Comparison of ENCODE assay signal across 14 cellular contexts in genomic region chr22:49667236-49667635, GRCh38.
A peak's percentile ranks its signal among the peaks of the same experiment; 100 is the strongest.
DNase-seq lines count a peak whose midpoint lies in the region; ATAC-seq and TF ChIP-seq lines count a peak whose summit lies in the region.
"Had no signal": no experiment of that assay in that cellular context is flagged by ENCODE, and none has a peak within 500 bp of the region (broad histone marks: within the 10 kb centered on the region; RNA-seq: fewer than 3 reads in every experiment).

No MANE protein-coding gene starts in this region.

- intact Hi-C loops in right cardiac atrium (cut with DNase I) (no loop called here), ascending aorta (cut with DNase I) (no loop called here)

- peaks cover 71% of the 10 kb centered on the region for H3K27me3 Mint-ChIP-seq in activated naive CD4-positive, alpha-beta T cell treated with anti-CD3 and anti-CD28 coated beads, Interleukin-2, amount 10 ng/mL, durations not matched to agents 7 days and 5 days

- no peaks in the 10 kb centered on the region for H3K27me3 ChIP-seq in right cardiac atrium (ENCODE audit: control insufficient read depth, insufficient read depth)
- H3K27me3 ChIP-seq in thymus (ENCODE audit: control insufficient read depth, insufficient read depth) = peaks cover 27% of the 10 kb centered on the region
- H3K27me3 ChIP-seq in ascending aorta = peaks cover 4% of the 10 kb centered on the region

- no peaks in the 10 kb centered on the region for H3K4me1 ChIP-seq in right cardiac atrium (ENCODE audit: control insufficient read depth, insufficient read depth, low read length)
- H3K4me1 ChIP-seq in thymus (ENCODE audit: control insufficient read depth, insufficient read depth, low read length) = peaks cover 2% of the 10 kb centered on the region
- H3K4me1 ChIP-seq in ascending aorta = no peaks in the 10 kb centered on the region

- H3K4me3 Mint-ChIP-seq in activated naive CD4-positive, alpha-beta T cell treated with anti-CD3 and anti-CD28 coated beads, Interleukin-2, amount 10 ng/mL, durations not matched to agents 7 days and 5 days = peak overlapping the region; percentile 53

- 31% methylated on average over 13 of the region's 13 CpGs for WGBS in right cardiac atrium
- WGBS in thymus = 15% methylated on average over 13 of the region's 13 CpGs

- H3K4me1 Mint-ChIP-seq in activated naive CD4-positive, alpha-beta T cell treated with anti-CD3 and anti-CD28 coated beads, Interleukin-2, amount 10 ng/mL, durations not matched to agents 7 days and 5 days = peaks cover 34% of the 10 kb centered on the region

- H3K4me3 ChIP-seq in right cardiac atrium (ENCODE audit: low read length) (no peak overlapping the region), thymus (ENCODE audit: low read length) (no peak overlapping the region), ascending aorta (no peak overlapping the region)
- H3K4me3 ChIP-seq: mucosa of descending colon had no signal

- peak in 1 of 2 donors; percentile 50 for ATAC-seq in right cardiac atrium
- ATAC-seq: mucosa of descending colon had no signal

- TF ChIP-seq CTCF in ascending aorta (IDR thresholded peaks at IDR 0.05) = no peak

- peak overlapping the region; percentile 69 for H3K27ac Mint-ChIP-seq in activated naive CD4-positive, alpha-beta T cell treated with anti-CD3 and anti-CD28 coated beads, Interleukin-2, amount 10 ng/mL, durations not matched to agents 7 days and 5 days

- H3K9me3 ChIP-seq in right cardiac atrium (ENCODE audit: control insufficient read depth, low read length) (no peaks in the 10 kb centered on the region), thymus (ENCODE audit: control insufficient read depth) (peaks cover 2% of the 10 kb centered on the region), ascending aorta (no peaks in the 10 kb centered on the region)
- H3K9me3 ChIP-seq: mucosa of descending colon had no signal

- peak; percentile 55 for DNase-seq in activated naive CD4-positive, alpha-beta T cell treated with anti-CD3 and anti-CD28 coated beads, Interleukin-2, amount 10 ng/mL, durations not matched to agents 7 days and 5 days
- no peak for DNase-seq in activated naive CD4-positive, alpha-beta T cell treated with Interleukin-2 at 50 U/mL for 16 hours
- peak; percentile 61 for DNase-seq in UCSD-AML1 (lab: John Stamatoyannopoulos, UW; ENCODE audit: unreplicated experiment)
- peak; percentile 53 to 75 (median 69) for DNase-seq in right cardiac atrium
- no peak for DNase-seq in NCI-H1930 (lab: John Stamatoyannopoulos, UW)
- DNase-seq in NCI-H187 (lab: John Stamatoyannopoulos, UW) = no peak
- DNase-seq in ascending aorta (ENCODE audit: low spot score in 2 of 2) = no peak
- DNase-seq: activated CD4-positive, alpha-beta T cell treated with anti-CD3 and anti-CD28 coated beads, Interleukin-2, amount 50 U/mL, for 48 hours; KG1; NCI-H2029 treated with DMSO at 0.1 percent for 48 hours; NK-92 treated with Interleukin-12 subunit alpha and Interleukin-12 subunit beta, amount 100 ng/mL, for 24 hours had no signal

- no peak overlapping the region for H3K27ac ChIP-seq in right cardiac atrium (ENCODE audit: low read length)
- peak overlapping the region; percentile 65 for H3K27ac ChIP-seq in thymus (ENCODE audit: low read depth)
- H3K27ac ChIP-seq in ascending aorta = no peak overlapping the region

- CTCF ChIA-PET in activated naive CD4-positive, alpha-beta T cell treated with anti-CD3 and anti-CD28 coated beads, Interleukin-2, amount 10 ng/mL, durations not matched to agents 7 days and 5 days (lab: Charles Lee) = no interaction called here

- H3K36me3 Mint-ChIP-seq in activated naive CD4-positive, alpha-beta T cell treated with anti-CD3 and anti-CD28 coated beads, Interleukin-2, amount 10 ng/mL, durations not matched to agents 7 days and 5 days = no peaks in the 10 kb centered on the region

- H3K36me3 ChIP-seq in thymus (ENCODE audit: control insufficient read depth, insufficient read depth) (no peaks in the 10 kb centered on the region), ascending aorta (no peaks in the 10 kb centered on the region)
- H3K36me3 ChIP-seq: tibial nerve had no signal

- H3K9me3 Mint-ChIP-seq in activated naive CD4-positive, alpha-beta T cell treated with anti-CD3 and anti-CD28 coated beads, Interleukin-2, amount 10 ng/mL, durations not matched to agents 7 days and 5 days = no peaks in the 10 kb centered on the region

Comparison
In these comparisons a context has a peak if more than half of its experiments do, and no peak if none do; other contexts are left out.
1. DNase-seq: peak in activated naive CD4-positive, alpha-beta T cell treated with anti-CD3 and anti-CD28 coated beads, Interleukin-2, amount 10 ng/mL, durations not matched to agents 7 days and 5 days (single experiment), UCSD-AML1 (single experiment) and right cardiac atrium (3 of 3); none in activated naive CD4-positive, alpha-beta T cell treated with Interleukin-2 at 50 U/mL for 16 hours (single experiment), NCI-H1930 (0 of 2), NCI-H187 (0 of 2) and ascending aorta (0 of 2).